Comparison of ENCODE assay signal across 8 cellular contexts in genomic region chr14:63852817-63853730, GRCh38. TPM values are rescaled to one million over a fixed set of nuclear protein-coding genes. Genes with fewer than 3 reads are reported as not detected.
DNase-seq lines count a peak whose midpoint lies in the region; ATAC-seq and TF ChIP-seq lines count a peak whose summit lies in the region.

Gene SYNE2, plus strand, starts transcription at chr14:63853004. Its CDS starts 56,145 bp downstream, at chr14:63909149.

- peak within 1 kb of the TSS; percentile 87 for H3K27ac Mint-ChIP-seq in activated naive CD4-positive, alpha-beta T cell treated with anti-CD3 and anti-CD28 coated beads for 36 hours

- H3K4me3 ChIP-seq in HUES64 (ENCODE audit: low read length) = peak within 1 kb of the TSS; percentile 82
- peak within 1 kb of the TSS; percentile 96 for H3K4me3 ChIP-seq in SJSA1
- peak within 1 kb of the TSS; percentile 74 to 84 for H3K4me3 ChIP-seq in testis

- WGBS in HUES64 = under 1% methylated on average over 123 of the region's 123 CpGs
- 0% methylated on average over 29 to 113 of the region's 123 CpGs for WGBS in testis, 2 donors

- H3K36me3 ChIP-seq in HUES64 (ENCODE audit: insufficient read depth, low read length) (no peaks in the 10 kb centered on the region), SJSA1 (0 out of 2 replicates have a peak, but pooled peaks cover 4% of the 10 kb centered on the region), testis (ENCODE audit: low read depth, missing control alignments) (no peaks in the 10 kb centered on the region)

- ATAC-seq in GM21423 (IDR thresholded peaks at IDR 0.05; ENCODE audit: unreplicated experiment) (peak; percentile 84), omental fat pad (ENCODE audit: low FRiP score) (peak; percentile 88)

- H3K4me1 Mint-ChIP-seq in activated naive CD4-positive, alpha-beta T cell treated with anti-CD3 and anti-CD28 coated beads for 36 hours (ENCODE audit: low read depth) = peaks cover 38% of the 10 kb centered on the region

- peak within 1 kb of the TSS; percentile 78; the same call in 1 of the 2 replicates for H3K27ac ChIP-seq in HUES64 (ENCODE audit: low read depth, low read length)
- H3K27ac ChIP-seq in SJSA1 = peak within 1 kb of the TSS; percentile 74
- H3K27ac ChIP-seq in testis = peak within 1 kb of the TSS; percentile 88 to 94

- TF ChIP-seq CTCF in omental fat pad (IDR thresholded peaks at IDR 0.05) (no peak), testis (IDR thresholded peaks at IDR 0.05) (peak in 1 of 3 experiments; percentile 41)

- intact Hi-C loops in activated naive CD4-positive, alpha-beta T cell treated with anti-CD3 and anti-CD28 coated beads for 36 hours (cut with micrococcal nuclease) = loop anchor here (1.0 to 10.0 kb wide), 13 partner anchors 58 to 1072 kb away; partner anchors contain the start of genes ESR2, HSPA2, MTHFD1 and PPP1R36
- intact Hi-C loops in testis (cut with DNase I; ENCODE audit: low total_unique reads) = no loop called here

- H3K27me3 Mint-ChIP-seq in activated naive CD4-positive, alpha-beta T cell treated with anti-CD3 and anti-CD28 coated beads for 36 hours (ENCODE audit: low read depth) = no peaks in the 10 kb centered on the region

- peak within 1 kb of the TSS; percentile 93 for H3K4me3 Mint-ChIP-seq in activated naive CD4-positive, alpha-beta T cell treated with anti-CD3 and anti-CD28 coated beads for 36 hours

- H3K9me3 ChIP-seq in HUES64 (ENCODE audit: insufficient read depth, low read depth, low read length) (no peaks in the 10 kb centered on the region), SJSA1 (replicated peaks) (no peaks in the 10 kb centered on the region; the same call in 1 of the 2 replicates), testis (no peaks in the 10 kb centered on the region)

- H3K9ac ChIP-seq in HUES64 (ENCODE audit: low read depth, low read length) = peak within 1 kb of the TSS; percentile 81

- DNase-seq in DMS79 (lab: John Stamatoyannopoulos, UW) (peak; percentile 77), SJSA1 (ENCODE audit: low read depth in 1 of 2, low spot score in 2 of 2) (peak; percentile 64 to 71), globus pallidus (ENCODE audit: low spot score) (peak; percentile 43), omental fat pad (ENCODE audit: low spot score) (no peak), testis (peak; percentile 79)
- peak; percentile 84 for DNase-seq in activated naive CD4-positive, alpha-beta T cell treated with anti-CD3 and anti-CD28 coated beads for 36 hours

- peaks cover 7% of the 10 kb centered on the region; the same call in 1 of the 2 replicates for H3K27me3 ChIP-seq in HUES64 (ENCODE audit: insufficient read depth, low read length)
- H3K27me3 ChIP-seq in SJSA1 (replicated peaks) = no peaks in the 10 kb centered on the region
- no peaks in the 10 kb centered on the region for H3K27me3 ChIP-seq in testis

- no peaks in the 10 kb centered on the region for H3K9me3 Mint-ChIP-seq in activated naive CD4-positive, alpha-beta T cell treated with anti-CD3 and anti-CD28 coated beads for 36 hours

- CTCF ChIA-PET in activated naive CD4-positive, alpha-beta T cell treated with anti-CD3 and anti-CD28 coated beads for 36 hours (lab: Charles Lee) = interaction anchor here (0.6 to 2.3 kb wide), 12 partner anchors 11 to 157 kb away, joined by 3 to 6 read pairs (median 3); no protein-coding TSS in a partner anchor

- H3K36me3 Mint-ChIP-seq in activated naive CD4-positive, alpha-beta T cell treated with anti-CD3 and anti-CD28 coated beads for 36 hours (ENCODE audit: low read depth) = peaks cover 3% of the 10 kb centered on the region

- peak; percentile 37 for TF ChIP-seq POLR2A in testis (IDR thresholded peaks at IDR 0.05)

- H3K4me1 ChIP-seq in HUES64 (ENCODE audit: insufficient read depth, low read length) = peaks cover 15% of the 10 kb centered on the region
- peaks cover 13% of the 10 kb centered on the region for H3K4me1 ChIP-seq in SJSA1 (replicated peaks)
- H3K4me1 ChIP-seq in testis = peaks cover 3% of the 10 kb centered on the region

RNA-seq across cellular contexts. Expression of gene SYNE2, which starts in this region (rescaled TPM):
- 19.6 TPM for polyA plus RNA-seq in HUES64 (2013, experiment 1 of 2)
- polyA plus RNA-seq in HUES64 (2013, experiment 2 of 2) = 24.9 TPM
- 33.8 and 51.8 TPM in 2 replicates for total RNA-seq in SJSA1 (2014; rRNA removed; shearing (Covaris generic))
- 10 to 100 TPM; 22.1 to 22.3 TPM for total RNA-seq in activated naive CD4-positive, alpha-beta T cell treated with anti-CD3 and anti-CD28 coated beads for 36 hours
- 100 to 1,000 TPM; 162 to 274 (median 207) TPM for total RNA-seq in omental fat pad
- total RNA-seq in testis = 100 to 1,000 TPM; 511 to 519 TPM
- 74.6 TPM for polyA plus RNA-seq in testis (ENCODE audit: insufficient read depth, low read depth, low replicate concordance)
